In the genomic region with DNA sequence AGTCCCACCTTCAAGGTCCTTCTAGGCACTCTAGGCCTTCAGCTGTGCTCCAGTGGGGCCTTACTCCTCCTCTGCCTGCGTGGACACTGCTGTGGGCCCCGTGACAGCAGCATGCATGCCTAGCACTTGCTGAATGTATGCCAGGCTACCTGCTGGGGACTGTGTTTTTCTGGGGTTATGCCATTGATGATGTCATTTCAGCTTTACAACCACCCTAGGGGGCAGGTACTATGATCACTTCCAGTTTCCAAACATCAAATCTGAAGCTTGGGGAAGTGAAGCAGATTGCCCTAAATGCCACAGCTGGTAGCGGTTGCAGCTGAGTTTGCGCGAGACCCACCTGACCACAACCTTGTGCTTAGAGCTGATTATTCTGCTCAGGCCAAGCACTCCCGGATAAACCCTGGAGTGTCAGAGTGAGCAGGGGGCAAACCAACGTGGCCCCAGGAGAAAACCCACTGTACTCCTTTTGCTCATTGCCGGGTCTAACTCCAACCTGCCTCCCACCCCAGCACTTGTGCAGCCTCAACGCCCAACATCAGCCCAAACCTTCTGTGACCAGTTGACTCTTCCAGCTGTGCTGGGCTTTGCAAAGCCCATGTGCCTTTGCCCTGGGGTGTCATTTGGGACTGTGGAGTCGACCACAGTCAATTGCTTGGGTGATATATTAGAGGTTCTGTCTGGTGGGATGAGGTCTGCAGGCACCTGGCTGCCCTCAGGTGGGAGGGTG, we compare ENCODE assay signal across 1 cellular context.
TF ChIP-seq lines count a peak whose summit lies in the region.

No MANE protein-coding gene starts in this region.

TF ChIP-seq in HEK293, 187 proteins besides CTCF, POLR2A, EP300 and RAD21 (continued from another document and continues in another):
- TF ChIP-seq, protein P1, sequence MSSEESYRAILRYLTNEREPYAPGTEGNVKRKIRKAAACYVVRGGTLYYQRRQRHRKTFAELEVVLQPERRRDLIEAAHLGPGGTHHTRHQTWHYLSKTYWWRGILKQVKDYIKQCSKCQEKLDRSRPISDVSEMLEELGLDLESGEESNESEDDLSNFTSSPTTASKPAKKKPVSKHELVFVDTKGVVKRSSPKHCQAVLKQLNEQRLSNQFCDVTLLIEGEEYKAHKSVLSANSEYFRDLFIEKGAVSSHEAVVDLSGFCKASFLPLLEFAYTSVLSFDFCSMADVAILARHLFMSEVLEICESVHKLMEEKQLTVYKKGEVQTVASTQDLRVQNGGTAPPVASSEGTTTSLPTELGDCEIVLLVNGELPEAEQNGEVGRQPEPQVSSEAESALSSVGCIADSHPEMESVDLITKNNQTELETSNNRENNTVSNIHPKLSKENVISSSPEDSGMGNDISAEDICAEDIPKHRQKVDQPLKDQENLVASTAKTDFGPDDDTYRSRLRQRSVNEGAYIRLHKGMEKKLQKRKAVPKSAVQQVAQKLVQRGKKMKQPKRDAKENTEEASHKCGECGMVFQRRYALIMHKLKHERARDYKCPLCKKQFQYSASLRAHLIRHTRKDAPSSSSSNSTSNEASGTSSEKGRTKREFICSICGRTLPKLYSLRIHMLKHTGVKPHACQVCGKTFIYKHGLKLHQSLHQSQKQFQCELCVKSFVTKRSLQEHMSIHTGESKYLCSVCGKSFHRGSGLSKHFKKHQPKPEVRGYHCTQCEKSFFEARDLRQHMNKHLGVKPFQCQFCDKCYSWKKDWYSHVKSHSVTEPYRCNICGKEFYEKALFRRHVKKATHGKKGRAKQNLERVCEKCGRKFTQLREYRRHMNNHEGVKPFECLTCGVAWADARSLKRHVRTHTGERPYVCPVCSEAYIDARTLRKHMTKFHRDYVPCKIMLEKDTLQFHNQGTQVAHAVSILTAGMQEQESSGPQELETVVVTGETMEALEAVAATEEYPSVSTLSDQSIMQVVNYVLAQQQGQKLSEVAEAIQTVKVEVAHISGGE (tag by site-specific recombination; conservative IDR thresholded peaks at IDR 0.05; ENCODE audit: low read depth) = no peak
- TF ChIP-seq ZNF76 (tag by site-specific recombination; IDR thresholded peaks at IDR 0.05; ENCODE audit: borderline replicate concordance, low read depth) (0 out of 2 replicates have a peak, but pooled peaks have one; percentile 42), ZSCAN23 (tag by site-specific recombination; IDR thresholded peaks at IDR 0.05) (no peak), ZBTB7A (tag by site-specific recombination; IDR thresholded peaks at IDR 0.05; ENCODE audit: low read depth) (no peak), ZNF335 (tag by site-specific recombination; conservative IDR thresholded peaks at IDR 0.05) (peak; percentile 67), ZBTB8A (tag by site-specific recombination; IDR thresholded peaks at IDR 0.05) (0 out of 2 replicates have a peak, but pooled peaks have one; percentile 32), ZNF48 (tag by site-specific recombination; IDR thresholded peaks at IDR 0.05) (no peak), ZNF596 (tag by site-specific recombination; IDR thresholded peaks at IDR 0.05) (no peak), ZNF10 (tag by site-specific recombination; IDR thresholded peaks at IDR 0.05) (peak; percentile 92), KLF8 (tag by site-specific recombination; IDR thresholded peaks at IDR 0.05) (no peak), ZEB2 (tag by site-specific recombination; IDR thresholded peaks at IDR 0.05) (peak; percentile 60; the same call in 1 of the 2 replicates), ZNF354C (tag by site-specific recombination; IDR thresholded peaks at IDR 0.05; ENCODE audit: borderline replicate concordance, low read depth) (no peak), ZNF112 (tag by site-specific recombination; IDR thresholded peaks at IDR 0.05) (no peak), SP7 (tag by site-specific recombination; IDR thresholded peaks at IDR 0.05) (peak; percentile 39; the same call in 1 of the 2 replicates), ZNF274 (IDR thresholded peaks at IDR 0.05; ENCODE audit: low read length) (no peak), ZNF274 (tag by site-specific recombination; IDR thresholded peaks at IDR 0.05; ENCODE audit: borderline replicate concordance) (no peak), ZNF121 (tag by site-specific recombination; IDR thresholded peaks at IDR 0.05) (no peak), ZNF629 (tag by site-specific recombination; IDR thresholded peaks at IDR 0.05) (peak; percentile 96), HOXC10 (CRISPR knock-in tag; IDR thresholded peaks at IDR 0.05) (no peak), ZNF473 (tag by site-specific recombination; IDR thresholded peaks at IDR 0.05) (no peak), RBAK (tag by site-specific recombination; IDR thresholded peaks at IDR 0.05) (no peak), ZNF214 (tag by site-specific recombination; IDR thresholded peaks at IDR 0.05; ENCODE audit: borderline replicate concordance) (no peak), ZNF223 (tag by site-specific recombination; IDR thresholded peaks at IDR 0.05) (no peak), PRDM1 (tag by site-specific recombination; IDR thresholded peaks at IDR 0.05) (no peak), ZNF529 (tag by site-specific recombination; IDR thresholded peaks at IDR 0.05; ENCODE audit: insufficient replicate concordance) (no peak), SP2 (tag by site-specific recombination; IDR thresholded peaks at IDR 0.05) (no peak), ZNF24 (tag by site-specific recombination; IDR thresholded peaks at IDR 0.05) (peak; percentile 91), ZBTB21 (tag by site-specific recombination; IDR thresholded peaks at IDR 0.05) (peak; percentile 95), ZNF423 (tag by site-specific recombination; IDR thresholded peaks at IDR 0.05) (peak; percentile 67)
- TF ChIP-seq, protein P2, sequence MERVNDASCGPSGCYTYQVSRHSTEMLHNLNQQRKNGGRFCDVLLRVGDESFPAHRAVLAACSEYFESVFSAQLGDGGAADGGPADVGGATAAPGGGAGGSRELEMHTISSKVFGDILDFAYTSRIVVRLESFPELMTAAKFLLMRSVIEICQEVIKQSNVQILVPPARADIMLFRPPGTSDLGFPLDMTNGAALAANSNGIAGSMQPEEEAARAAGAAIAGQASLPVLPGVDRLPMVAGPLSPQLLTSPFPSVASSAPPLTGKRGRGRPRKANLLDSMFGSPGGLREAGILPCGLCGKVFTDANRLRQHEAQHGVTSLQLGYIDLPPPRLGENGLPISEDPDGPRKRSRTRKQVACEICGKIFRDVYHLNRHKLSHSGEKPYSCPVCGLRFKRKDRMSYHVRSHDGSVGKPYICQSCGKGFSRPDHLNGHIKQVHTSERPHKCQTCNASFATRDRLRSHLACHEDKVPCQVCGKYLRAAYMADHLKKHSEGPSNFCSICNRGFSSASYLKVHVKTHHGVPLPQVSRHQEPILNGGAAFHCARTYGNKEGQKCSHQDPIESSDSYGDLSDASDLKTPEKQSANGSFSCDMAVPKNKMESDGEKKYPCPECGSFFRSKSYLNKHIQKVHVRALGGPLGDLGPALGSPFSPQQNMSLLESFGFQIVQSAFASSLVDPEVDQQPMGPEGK (tag by site-specific recombination; IDR thresholded peaks at IDR 0.05) = peak; percentile 71; the same call in 1 of the 2 replicates
- TF ChIP-seq, protein P3, sequence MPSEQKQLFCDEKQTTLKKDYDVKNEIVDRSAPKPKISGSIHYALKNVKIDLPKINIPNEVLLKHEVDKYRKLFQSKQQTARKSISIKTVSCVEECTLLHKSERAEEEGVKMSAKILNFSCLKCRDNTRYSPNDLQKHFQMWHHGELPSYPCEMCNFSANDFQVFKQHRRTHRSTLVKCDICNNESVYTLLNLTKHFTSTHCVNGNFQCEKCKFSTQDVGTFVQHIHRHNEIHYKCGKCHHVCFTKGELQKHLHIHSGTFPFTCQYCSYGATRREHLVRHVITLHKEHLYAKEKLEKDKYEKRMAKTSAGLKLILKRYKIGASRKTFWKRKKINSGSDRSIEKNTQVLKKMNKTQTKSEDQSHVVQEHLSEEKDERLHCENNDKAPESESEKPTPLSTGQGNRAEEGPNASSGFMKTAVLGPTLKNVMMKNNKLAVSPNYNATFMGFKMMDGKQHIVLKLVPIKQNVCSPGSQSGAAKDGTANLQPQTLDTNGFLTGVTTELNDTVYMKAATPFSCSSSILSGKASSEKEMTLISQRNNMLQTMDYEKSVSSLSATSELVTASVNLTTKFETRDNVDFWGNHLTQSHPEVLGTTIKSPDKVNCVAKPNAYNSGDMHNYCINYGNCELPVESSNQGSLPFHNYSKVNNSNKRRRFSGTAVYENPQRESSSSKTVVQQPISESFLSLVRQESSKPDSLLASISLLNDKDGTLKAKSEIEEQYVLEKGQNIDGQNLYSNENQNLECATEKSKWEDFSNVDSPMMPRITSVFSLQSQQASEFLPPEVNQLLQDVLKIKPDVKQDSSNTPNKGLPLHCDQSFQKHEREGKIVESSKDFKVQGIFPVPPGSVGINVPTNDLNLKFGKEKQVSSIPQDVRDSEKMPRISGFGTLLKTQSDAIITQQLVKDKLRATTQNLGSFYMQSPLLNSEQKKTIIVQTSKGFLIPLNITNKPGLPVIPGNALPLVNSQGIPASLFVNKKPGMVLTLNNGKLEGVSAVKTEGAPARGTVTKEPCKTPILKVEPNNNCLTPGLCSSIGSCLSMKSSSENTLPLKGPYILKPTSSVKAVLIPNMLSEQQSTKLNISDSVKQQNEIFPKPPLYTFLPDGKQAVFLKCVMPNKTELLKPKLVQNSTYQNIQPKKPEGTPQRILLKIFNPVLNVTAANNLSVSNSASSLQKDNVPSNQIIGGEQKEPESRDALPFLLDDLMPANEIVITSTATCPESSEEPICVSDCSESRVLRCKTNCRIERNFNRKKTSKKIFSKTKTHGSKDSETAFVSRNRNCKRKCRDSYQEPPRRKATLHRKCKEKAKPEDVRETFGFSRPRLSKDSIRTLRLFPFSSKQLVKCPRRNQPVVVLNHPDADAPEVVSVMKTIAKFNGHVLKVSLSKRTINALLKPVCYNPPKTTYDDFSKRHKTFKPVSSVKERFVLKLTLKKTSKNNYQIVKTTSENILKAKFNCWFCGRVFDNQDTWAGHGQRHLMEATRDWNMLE (tag by site-specific recombination; conservative IDR thresholded peaks at IDR 0.05; ENCODE audit: low read depth) = peak; percentile 31; the same call in 1 of the 2 replicates
- TF ChIP-seq, protein P4, sequence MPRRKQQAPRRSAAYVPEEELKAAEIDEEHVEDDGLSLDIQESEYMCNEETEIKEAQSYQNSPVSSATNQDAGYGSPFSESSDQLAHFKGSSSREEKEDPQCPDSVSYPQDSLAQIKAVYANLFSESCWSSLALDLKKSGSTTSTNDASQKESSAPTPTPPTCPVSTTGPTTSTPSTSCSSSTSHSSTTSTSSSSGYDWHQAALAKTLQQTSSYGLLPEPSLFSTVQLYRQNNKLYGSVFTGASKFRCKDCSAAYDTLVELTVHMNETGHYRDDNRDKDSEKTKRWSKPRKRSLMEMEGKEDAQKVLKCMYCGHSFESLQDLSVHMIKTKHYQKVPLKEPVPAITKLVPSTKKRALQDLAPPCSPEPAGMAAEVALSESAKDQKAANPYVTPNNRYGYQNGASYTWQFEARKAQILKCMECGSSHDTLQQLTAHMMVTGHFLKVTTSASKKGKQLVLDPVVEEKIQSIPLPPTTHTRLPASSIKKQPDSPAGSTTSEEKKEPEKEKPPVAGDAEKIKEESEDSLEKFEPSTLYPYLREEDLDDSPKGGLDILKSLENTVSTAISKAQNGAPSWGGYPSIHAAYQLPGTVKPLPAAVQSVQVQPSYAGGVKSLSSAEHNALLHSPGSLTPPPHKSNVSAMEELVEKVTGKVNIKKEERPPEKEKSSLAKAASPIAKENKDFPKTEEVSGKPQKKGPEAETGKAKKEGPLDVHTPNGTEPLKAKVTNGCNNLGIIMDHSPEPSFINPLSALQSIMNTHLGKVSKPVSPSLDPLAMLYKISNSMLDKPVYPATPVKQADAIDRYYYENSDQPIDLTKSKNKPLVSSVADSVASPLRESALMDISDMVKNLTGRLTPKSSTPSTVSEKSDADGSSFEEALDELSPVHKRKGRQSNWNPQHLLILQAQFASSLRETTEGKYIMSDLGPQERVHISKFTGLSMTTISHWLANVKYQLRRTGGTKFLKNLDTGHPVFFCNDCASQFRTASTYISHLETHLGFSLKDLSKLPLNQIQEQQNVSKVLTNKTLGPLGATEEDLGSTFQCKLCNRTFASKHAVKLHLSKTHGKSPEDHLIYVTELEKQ (tag by site-specific recombination; IDR thresholded peaks at IDR 0.05; ENCODE audit: borderline replicate concordance) = no peak
- TF ChIP-seq, protein P5, sequence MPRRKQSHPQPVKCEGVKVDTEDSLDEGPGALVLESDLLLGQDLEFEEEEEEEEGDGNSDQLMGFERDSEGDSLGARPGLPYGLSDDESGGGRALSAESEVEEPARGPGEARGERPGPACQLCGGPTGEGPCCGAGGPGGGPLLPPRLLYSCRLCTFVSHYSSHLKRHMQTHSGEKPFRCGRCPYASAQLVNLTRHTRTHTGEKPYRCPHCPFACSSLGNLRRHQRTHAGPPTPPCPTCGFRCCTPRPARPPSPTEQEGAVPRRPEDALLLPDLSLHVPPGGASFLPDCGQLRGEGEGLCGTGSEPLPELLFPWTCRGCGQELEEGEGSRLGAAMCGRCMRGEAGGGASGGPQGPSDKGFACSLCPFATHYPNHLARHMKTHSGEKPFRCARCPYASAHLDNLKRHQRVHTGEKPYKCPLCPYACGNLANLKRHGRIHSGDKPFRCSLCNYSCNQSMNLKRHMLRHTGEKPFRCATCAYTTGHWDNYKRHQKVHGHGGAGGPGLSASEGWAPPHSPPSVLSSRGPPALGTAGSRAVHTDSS (tag by site-specific recombination; IDR thresholded peaks at IDR 0.05) = no peak
- TF ChIP-seq, protein P6, sequence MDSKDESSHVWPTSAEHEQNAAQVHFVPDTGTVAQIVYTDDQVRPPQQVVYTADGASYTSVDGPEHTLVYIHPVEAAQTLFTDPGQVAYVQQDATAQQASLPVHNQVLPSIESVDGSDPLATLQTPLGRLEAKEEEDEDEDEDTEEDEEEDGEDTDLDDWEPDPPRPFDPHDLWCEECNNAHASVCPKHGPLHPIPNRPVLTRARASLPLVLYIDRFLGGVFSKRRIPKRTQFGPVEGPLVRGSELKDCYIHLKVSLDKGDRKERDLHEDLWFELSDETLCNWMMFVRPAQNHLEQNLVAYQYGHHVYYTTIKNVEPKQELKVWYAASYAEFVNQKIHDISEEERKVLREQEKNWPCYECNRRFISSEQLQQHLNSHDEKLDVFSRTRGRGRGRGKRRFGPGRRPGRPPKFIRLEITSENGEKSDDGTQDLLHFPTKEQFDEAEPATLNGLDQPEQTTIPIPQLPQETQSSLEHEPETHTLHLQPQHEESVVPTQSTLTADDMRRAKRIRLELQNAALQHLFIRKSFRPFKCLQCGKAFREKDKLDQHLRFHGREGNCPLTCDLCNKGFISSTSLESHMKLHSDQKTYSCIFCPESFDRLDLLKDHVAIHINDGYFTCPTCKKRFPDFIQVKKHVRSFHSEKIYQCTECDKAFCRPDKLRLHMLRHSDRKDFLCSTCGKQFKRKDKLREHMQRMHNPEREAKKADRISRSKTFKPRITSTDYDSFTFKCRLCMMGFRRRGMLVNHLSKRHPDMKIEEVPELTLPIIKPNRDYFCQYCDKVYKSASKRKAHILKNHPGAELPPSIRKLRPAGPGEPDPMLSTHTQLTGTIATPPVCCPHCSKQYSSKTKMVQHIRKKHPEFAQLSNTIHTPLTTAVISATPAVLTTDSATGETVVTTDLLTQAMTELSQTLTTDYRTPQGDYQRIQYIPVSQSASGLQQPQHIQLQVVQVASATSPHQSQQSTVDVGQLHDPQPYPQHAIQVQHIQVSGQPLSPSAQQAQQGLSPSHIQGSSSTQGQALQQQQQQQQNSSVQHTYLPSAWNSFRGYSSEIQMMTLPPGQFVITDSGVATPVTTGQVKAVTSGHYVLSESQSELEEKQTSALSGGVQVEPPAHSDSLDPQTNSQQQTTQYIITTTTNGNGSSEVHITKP (tag by site-specific recombination; IDR thresholded peaks at IDR 0.05) = peak; percentile 81
- TF ChIP-seq, protein P7, sequence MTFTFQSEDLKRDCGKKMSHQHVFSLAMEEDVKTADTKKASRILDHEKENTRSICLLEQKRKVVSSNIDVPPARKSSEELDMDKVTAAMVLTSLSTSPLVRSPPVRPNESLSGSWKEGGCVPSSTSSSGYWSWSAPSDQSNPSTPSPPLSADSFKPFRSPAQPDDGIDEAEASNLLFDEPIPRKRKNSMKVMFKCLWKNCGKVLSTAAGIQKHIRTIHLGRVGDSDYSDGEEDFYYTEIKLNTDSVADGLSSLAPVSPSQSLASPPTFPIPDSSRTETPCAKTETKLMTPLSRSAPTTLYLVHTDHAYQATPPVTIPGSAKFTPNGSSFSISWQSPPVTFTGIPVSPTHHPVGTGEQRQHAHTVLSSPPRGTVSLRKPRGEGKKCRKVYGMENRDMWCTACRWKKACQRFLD (tag by site-specific recombination; IDR thresholded peaks at IDR 0.05) = no peak
